Comparison of ENCODE assay signal across 29 cellular contexts in genomic region chr3:12924437-12924836, GRCh38.
A peak's percentile ranks its signal among the peaks of the same experiment; 100 is the strongest.
DNase-seq lines count a peak whose midpoint lies in the region; ATAC-seq and TF ChIP-seq lines count a peak whose summit lies in the region.
"Had no signal": no experiment of that assay in that cellular context is flagged by ENCODE, and none has a peak within 500 bp of the region (broad histone marks: within the 10 kb centered on the region; RNA-seq: fewer than 3 reads in every experiment).

No MANE protein-coding gene starts in this region.

- CTCF ChIA-PET in GM10248 (lab: Yijun Ruan, JAX), result no interaction called here

- H3K27me3 ChIP-seq in spleen (replicated peaks in 1 of 7) (no peaks in the 10 kb centered on the region), testis (no peaks in the 10 kb centered on the region), transverse colon (no peaks in the 10 kb centered on the region)
- H3K27me3 ChIP-seq: esophagus muscularis mucosa, hepatocyte, left lung, MG63, tibial artery had no signal

- H3K4me1 ChIP-seq in spleen (peaks cover 0 to 89% (median 46%) of the 10 kb centered on the region in 6 donors), testis (no peaks in the 10 kb centered on the region), transverse colon (no peaks in the 10 kb centered on the region)

- TF ChIP-seq CTCF in GM10248 (IDR thresholded peaks at IDR 0.05; ENCODE audit: control extremely low read depth, extremely low read depth, low read depth, missing control alignments) (no peak), spleen (IDR thresholded peaks at IDR 0.05 in 8 of 11, conservative IDR thresholded peaks at IDR 0.05 in 3 of 11) (no peak), testis (IDR thresholded peaks at IDR 0.05) (no peak), transverse colon (IDR thresholded peaks at IDR 0.05) (no peak)

- in situ Hi-C loops in transverse colon (cut with MboI; ENCODE audit: low pct_ligation_motif_present in 1 of 4, low pct_unique_long_range_greater_than_20kb in 1 of 4, low sequenced_read_pairs in 3 of 4), result no loop called here

- TF ChIP-seq EP300 in transverse colon (IDR thresholded peaks at IDR 0.05; ENCODE audit: low read depth), result no peak

- ATAC-seq in GM19397 (IDR thresholded peaks at IDR 0.05; ENCODE audit: unreplicated experiment), result no peak
- ATAC-seq: activated T-cell treated with anti-CD3 and anti-CD28 coated beads, Interleukin-2, amount 50 U/mL, for 4 hours; CD8-positive, alpha-beta T cell; left lung; PC-3; sciatic nerve; stimulated activated naive CD8-positive, alpha-beta T cell treated with anti-CD3 and anti-CD28 coated beads, Interleukin-15, amount 100 ng/mL, for 72 hours had no signal

- POLR2A ChIA-PET in GM10248 (lab: Yijun Ruan, JAX), result no interaction called here

- TF ChIP-seq POLR2A in spleen (IDR thresholded peaks at IDR 0.05) (no peak), testis (IDR thresholded peaks at IDR 0.05) (no peak), transverse colon (IDR thresholded peaks at IDR 0.05) (no peak)

- H3K4me3 ChIP-seq in spleen (no peak overlapping the region), testis (no peak overlapping the region), transverse colon (no peak overlapping the region)
- H3K4me3 ChIP-seq: coronary artery, esophagus muscularis mucosa, hepatocyte, left lung, MG63, tibial artery had no signal

- WGBS in spleen, 5 donors, result 49 to 61% (median 56%) methylated on average over 11 to 22 of the region's 22 CpGs
- 85 to 89% methylated on average over 10 to 22 of the region's 22 CpGs for WGBS in testis, 2 donors
- WGBS in transverse colon (ENCODE audit: low coverage in 1 of 2), 2 donors, result 86% methylated on average over 18 of the region's 22 CpGs; no CpG with 5 or more reads in 1 of the 2 donors

- intact Hi-C loops in spleen (cut with DNase I; ENCODE audit: low total_unique reads), result no loop called here
- intact Hi-C loops in testis (cut with DNase I; ENCODE audit: low total_unique reads), result no loop called here
- intact Hi-C loops in transverse colon (cut with DNase I; ENCODE audit: low total_unique reads), result no loop called here

- DNase-seq in GM10248 (ENCODE audit: extremely low spot score), result peak; percentile 37
- peak; percentile 41 for DNase-seq in GM19238 (ENCODE audit: insufficient read length, low spot score)
- DNase-seq in caudate nucleus (lab: John Stamatoyannopoulos, UW), result no peak
- DNase-seq in spleen, result peak; percentile 90
- DNase-seq in testis, result no peak
- DNase-seq in transverse colon, result no peak
- DNase-seq: activated CD4-positive, CD25-positive, alpha-beta regulatory T cell treated with anti-CD3 and anti-CD28 coated beads, Interleukin-2, amount 50 U/mL, for 72 hours; activated naive CD4-positive, alpha-beta T cell treated with Interleukin-2 at 50 U/mL for 16 hours; activated T-cell treated with anti-CD3 and anti-CD28 coated beads, Interleukin-2, amount 50 U/mL, for 4 hours; amniotic stem cell; CD8-positive, alpha-beta T cell; DMS153; endodermal cell; foreskin melanocyte; GDM1; KBM-7; left lung; MG63; NCI-H1436 treated with DMSO at 0.1 percent for 48 hours; NCI-H446 treated with DMSO at 0.1 percent for 48 hours; PC-3; SHP77; stimulated activated naive CD8-positive, alpha-beta T cell treated with anti-CD3 and anti-CD28 coated beads, Interleukin-15, amount 100 ng/mL, for 72 hours; tibial artery had no signal

- no peaks in the 10 kb centered on the region for H3K9me3 ChIP-seq in spleen
- no peaks in the 10 kb centered on the region for H3K9me3 ChIP-seq in testis
- no peaks in the 10 kb centered on the region for H3K9me3 ChIP-seq in transverse colon
- H3K9me3 ChIP-seq: esophagus muscularis mucosa, left lung, MG63, tibial artery had no signal

- peak overlapping the region; percentile 16 for H3K27ac ChIP-seq in caudate nucleus (ENCODE audit: low read depth, low read length)
- peak overlapping the region in 4 of 8 donors; percentile 30 to 66 (median 38) for H3K27ac ChIP-seq in spleen
- H3K27ac ChIP-seq in testis, result no peak overlapping the region
- H3K27ac ChIP-seq in transverse colon, result no peak overlapping the region
- H3K27ac ChIP-seq: coronary artery, esophagus muscularis mucosa, hepatocyte, left lung, tibial artery had no signal

- H3K36me3 ChIP-seq in spleen (peaks cover 0 to 100% (median 88%) of the 10 kb centered on the region in 6 donors), testis (ENCODE audit: low read depth, missing control alignments) (no peaks in the 10 kb centered on the region), transverse colon (peaks cover 0 to 3% (median 0%) of the 10 kb centered on the region in 4 donors)
- H3K36me3 ChIP-seq: MG63 had no signal

Comparison
In these comparisons a context has a peak if more than half of its experiments do, and no peak if none do; other contexts are left out.
1. DNase-seq: peak in GM10248 (single experiment), GM19238 (single experiment) and spleen (single experiment); none in caudate nucleus (0 of 61), testis (single experiment) and transverse colon (single experiment).